In genomic region chr6:105429676-105430075, GRCh38 we compare ENCODE assay signal across 31 cellular contexts. TPM values are rescaled to one million over a fixed set of nuclear protein-coding genes. Genes with fewer than 3 reads are reported as not detected.
A peak's percentile ranks its signal among the peaks of the same experiment; 100 is the strongest.
DNase-seq lines count a peak whose midpoint lies in the region; ATAC-seq, FAIRE-seq and TF ChIP-seq lines count a peak whose summit lies in the region.
"Had no signal": no experiment of that assay in that cellular context is flagged by ENCODE, and none has a peak within 500 bp of the region (broad histone marks: within the 10 kb centered on the region; RNA-seq: fewer than 3 reads in every experiment).

No MANE protein-coding gene starts in this region.

- no peaks in the 10 kb centered on the region for H3K79me2 ChIP-seq in astrocyte (ENCODE audit: insufficient read depth, low read length)
- H3K79me2 ChIP-seq: hepatocyte had no signal

- H3K27me3 Mint-ChIP-seq in astrocyte (ENCODE audit: low read depth, unreplicated experiment) = no peaks in the 10 kb centered on the region
- H3K27me3 Mint-ChIP-seq: activated CD8-positive, alpha-beta memory T cell treated with anti-CD3 and anti-CD28 coated beads, Interleukin-2, amount 10 ng/mL, durations not matched to agents 7 days and 5 days had no signal

- no peaks in the 10 kb centered on the region for H3K36me3 ChIP-seq in astrocyte (ENCODE audit: insufficient read depth, low read length)
- H3K36me3 ChIP-seq: lower lobe of right lung, Peyer's patch, transverse colon had no signal

- no peaks in the 10 kb centered on the region for H3K9me3 ChIP-seq in astrocyte (ENCODE audit: insufficient read depth, low read depth, low read length)
- H3K9me3 ChIP-seq: lower lobe of right lung, Peyer's patch, psoas muscle, transverse colon had no signal

- no peak for TF ChIP-seq POLR2A in GM12892 (IDR thresholded peaks at IDR 0.05; ENCODE audit: low read depth, low read length)

- no peak for TF ChIP-seq CTCF in astrocyte (IDR thresholded peaks at IDR 0.05; ENCODE audit: insufficient read depth, low read depth, low read length)
- TF ChIP-seq CTCF in foreskin fibroblast (IDR thresholded peaks at IDR 0.05; ENCODE audit: low read depth, low read length) = no peak

- no peaks in the 10 kb centered on the region for H4K20me1 ChIP-seq in astrocyte (ENCODE audit: insufficient read depth, low read length)

- H3K4me1 ChIP-seq in astrocyte (ENCODE audit: insufficient read depth, low read length) = peaks cover 27% of the 10 kb centered on the region
- H3K4me1 ChIP-seq: Peyer's patch, psoas muscle, transverse colon had no signal

- FAIRE-seq in GM12892 (lab: Jason Lieb, UNC) (peak; percentile 40), astrocyte (lab: Jason Lieb, UNC) (peak; percentile 52)
- FAIRE-seq: A549, H1 had no signal

- no peak overlapping the region for H3K4me3 ChIP-seq in astrocyte (ENCODE audit: insufficient read depth, low read depth, low read length)
- H3K4me3 ChIP-seq in foreskin fibroblast (ENCODE audit: low read depth in 1 of 2, low read length in 2 of 2) = no peak overlapping the region
- H3K4me3 ChIP-seq: A549, hepatocyte, lower lobe of right lung, Peyer's patch, psoas muscle, transverse colon had no signal

- no peak for ATAC-seq in GM21526 (IDR thresholded peaks at IDR 0.05; ENCODE audit: low FRiP score, unreplicated experiment)
- ATAC-seq: activated CD4-positive, CD25-positive, alpha-beta regulatory T cell treated with anti-CD3 and anti-CD28 coated beads, Interleukin-2, amount 50 U/mL, for 24 hours; activated CD8-positive, alpha-beta memory T cell treated with anti-CD3 and anti-CD28 coated beads, Interleukin-2, amount 10 ng/mL, durations not matched to agents 7 days and 5 days; foreskin keratinocyte; lower lobe of right lung; naive thymus-derived CD4-positive, alpha-beta T cell; psoas muscle had no signal

- H3K27ac ChIP-seq in astrocyte (ENCODE audit: low read depth, low read length) = peak overlapping the region; percentile 20
- H3K27ac ChIP-seq: foreskin keratinocyte, hepatocyte, Peyer's patch, psoas muscle, transverse colon had no signal

- no peak overlapping the region for H3K27ac Mint-ChIP-seq in astrocyte (ENCODE audit: unreplicated experiment)
- H3K27ac Mint-ChIP-seq: activated CD8-positive, alpha-beta memory T cell treated with anti-CD3 and anti-CD28 coated beads, Interleukin-2, amount 10 ng/mL, durations not matched to agents 7 days and 5 days; naive thymus-derived CD4-positive, alpha-beta T cell had no signal

- peaks cover 11% of the 10 kb centered on the region for H3K9me3 Mint-ChIP-seq in astrocyte (ENCODE audit: unreplicated experiment)
- H3K9me3 Mint-ChIP-seq: naive thymus-derived CD4-positive, alpha-beta T cell had no signal

- H3K27me3 ChIP-seq in astrocyte (ENCODE audit: insufficient read depth, low read length) = no peaks in the 10 kb centered on the region
- H3K27me3 ChIP-seq: foreskin keratinocyte, hepatocyte, Peyer's patch, transverse colon had no signal

- DNase-seq in AG08396 (ENCODE audit: low spot score) (peak; percentile 9), GM12892 (ENCODE audit: insufficient read length) (no peak), astrocyte (ENCODE audit: low read depth) (peak; percentile 32), foreskin fibroblast (peak; percentile 90 to 92), NCI-H1092 (lab: John Stamatoyannopoulos, UW) (no peak), dedifferentiated amniotic fluid mesenchymal stem cell (ENCODE audit: extremely low spot score) (no peak), retina (no peak)
- DNase-seq: activated CD4-positive, alpha-beta T cell treated with anti-CD3 and anti-CD28 coated beads, Interleukin-2, amount 50 U/mL, for 4 hours; activated CD8-positive, alpha-beta memory T cell treated with anti-CD3 and anti-CD28 coated beads, Interleukin-2, amount 10 ng/mL, durations not matched to agents 7 days and 5 days; activated naive CD4-positive, alpha-beta T cell treated with Interleukin-2 at 50 U/mL for 16 hours; activated T-cell treated with anti-CD3 and anti-CD28 coated beads, Interleukin-2, amount 50 U/mL, for 48 hours; C1 segment of cervical spinal cord; foreskin keratinocyte; Kasumi-1; lower lobe of right lung; naive thymus-derived CD4-positive, alpha-beta T cell; NCI-H1436; NCI-H2081 treated with DMSO at 0.1 percent for 48 hours; NCI-H226; NCI-H69; Peyer's patch; psoas muscle; SHP77 treated with DMSO at 0.1 percent for 48 hours; stimulated activated CD4-positive, alpha-beta T cell treated with anti-CD3 and anti-CD28 coated beads, Interleukin-4, amount 100 ng/mL, for 24 hours; T-helper 2 cell; transverse colon had no signal

- H3K36me3 Mint-ChIP-seq in astrocyte (ENCODE audit: low read depth, unreplicated experiment) = peaks cover 3% of the 10 kb centered on the region
- H3K36me3 Mint-ChIP-seq: naive thymus-derived CD4-positive, alpha-beta T cell had no signal

- no peak overlapping the region for H3K4me3 Mint-ChIP-seq in astrocyte (ENCODE audit: unreplicated experiment)
- H3K4me3 Mint-ChIP-seq: activated CD8-positive, alpha-beta memory T cell treated with anti-CD3 and anti-CD28 coated beads, Interleukin-2, amount 10 ng/mL, durations not matched to agents 7 days and 5 days; naive thymus-derived CD4-positive, alpha-beta T cell had no signal

- no peak overlapping the region for H2AFZ ChIP-seq in astrocyte (ENCODE audit: low read depth, low read length)
- H2AFZ ChIP-seq: hepatocyte had no signal

- H3K4me1 Mint-ChIP-seq in astrocyte (ENCODE audit: low read depth, unreplicated experiment) = peaks cover 30% of the 10 kb centered on the region

- H3K4me2 ChIP-seq in astrocyte (ENCODE audit: low read length) = no peak overlapping the region
- H3K4me2 ChIP-seq: hepatocyte had no signal

- no peak overlapping the region for H3K9ac ChIP-seq in astrocyte (ENCODE audit: low read length)

RNA-seq across cellular contexts. Expression of gene PREP, which starts 26.8 kb away (rescaled TPM):
- polyA plus RNA-seq in GM12892 (2012; ENCODE audit: missing spikeins) = 27.9 TPM
- 55.4 and 56.0 TPM in 2 replicates for total RNA-seq in astrocyte

Comparison
In these comparisons a context has a peak if more than half of its experiments do, and no peak if none do; other contexts are left out.
1. DNase-seq: peak in AG08396 (single experiment), astrocyte (single experiment) and foreskin fibroblast (2 of 2); none in GM12892 (single experiment), NCI-H1092 (single experiment), dedifferentiated amniotic fluid mesenchymal stem cell (single experiment) and retina (single experiment).